7 cellular contexts compared by ENCODE assay signal in genomic region chr9:113523421-113524141, GRCh38.
DNase-seq lines count a peak whose midpoint lies in the region; ATAC-seq and TF ChIP-seq lines count a peak whose summit lies in the region.

No MANE protein-coding gene starts in this region.

- peak; percentile 80 for DNase-seq in activated CD4-positive, alpha-beta memory T cell treated with anti-CD3 and anti-CD28 coated beads for 36 hours
- peak; percentile 14 for DNase-seq in fibroblast of mammary gland (ENCODE audit: low read depth)
- DNase-seq in stimulated activated CD4-positive, alpha-beta T cell treated with anti-CD3 and anti-CD28 coated beads, Interleukin-12 subunit alpha, Interleukin-12 subunit beta, amount 100 ng/mL, for 4 hours = peak; percentile 62
- no peak for DNase-seq in retina
- no peak for DNase-seq in ureter (ENCODE audit: low spot score)

- H3K4me1 Mint-ChIP-seq in activated CD4-positive, alpha-beta memory T cell treated with anti-CD3 and anti-CD28 coated beads for 36 hours (ENCODE audit: low read depth) = peaks cover 61% of the 10 kb centered on the region

- CTCF ChIA-PET in activated CD4-positive, alpha-beta memory T cell treated with anti-CD3 and anti-CD28 coated beads for 36 hours (lab: Charles Lee) = interaction anchor here (0.9 to 2.3 kb wide), 7 partner anchors 10 to 131 kb away, joined by 3 to 12 read pairs (median 8); no protein-coding TSS in a partner anchor

- peak overlapping the region; percentile 53 for H3K27ac Mint-ChIP-seq in activated CD4-positive, alpha-beta memory T cell treated with anti-CD3 and anti-CD28 coated beads for 36 hours

- H3K27me3 Mint-ChIP-seq in activated CD4-positive, alpha-beta memory T cell treated with anti-CD3 and anti-CD28 coated beads for 36 hours = no peaks in the 10 kb centered on the region

- peak; percentile 91 for ATAC-seq in GM19397 (IDR thresholded peaks at IDR 0.05; ENCODE audit: unreplicated experiment)
- ATAC-seq in HG03469 (IDR thresholded peaks at IDR 0.05; ENCODE audit: unreplicated experiment) = peak; percentile 83

- no peaks in the 10 kb centered on the region for H3K9me3 Mint-ChIP-seq in activated CD4-positive, alpha-beta memory T cell treated with anti-CD3 and anti-CD28 coated beads for 36 hours

- intact Hi-C loops in activated CD4-positive, alpha-beta memory T cell treated with anti-CD3 and anti-CD28 coated beads for 36 hours (cut with micrococcal nuclease) = no loop called here

- TF ChIP-seq CTCF in fibroblast of mammary gland (conservative IDR thresholded peaks at IDR 0.05; ENCODE audit: control insufficient read depth, insufficient read depth, low read depth, low read length) = no peak

- peak overlapping the region; percentile 27 for H3K4me3 Mint-ChIP-seq in activated CD4-positive, alpha-beta memory T cell treated with anti-CD3 and anti-CD28 coated beads for 36 hours

- H3K36me3 Mint-ChIP-seq in activated CD4-positive, alpha-beta memory T cell treated with anti-CD3 and anti-CD28 coated beads for 36 hours = peaks cover 33% of the 10 kb centered on the region

- POLR2A ChIA-PET in activated CD4-positive, alpha-beta memory T cell treated with anti-CD3 and anti-CD28 coated beads for 36 hours (lab: Charles Lee) = interaction anchor here (0.8 to 3.1 kb wide), 3 partner anchors 11 to 113 kb away, joined by 3 to 24 read pairs (median 14); partner anchors contain the start of genes C9orf43 and POLE3

- no peak overlapping the region for H3K4me3 ChIP-seq in fibroblast of mammary gland (ENCODE audit: control insufficient read depth, low read depth, low read length)

Comparison
In these comparisons a context has a peak if more than half of its experiments do, and no peak if none do; other contexts are left out.
1. DNase-seq: peak in activated CD4-positive, alpha-beta memory T cell treated with anti-CD3 and anti-CD28 coated beads for 36 hours (single experiment), fibroblast of mammary gland (single experiment) and stimulated activated CD4-positive, alpha-beta T cell treated with anti-CD3 and anti-CD28 coated beads, Interleukin-12 subunit alpha, Interleukin-12 subunit beta, amount 100 ng/mL, for 4 hours (single experiment); none in retina (single experiment) and ureter (single experiment).